In genomic region chr16:70711211-70711978, GRCh38 we compare ENCODE assay signal across 1 cellular context.
A peak's percentile ranks its signal among the peaks of the same experiment; 100 is the strongest.
TF ChIP-seq lines count a peak whose summit lies in the region.

No MANE protein-coding gene starts in this region.

TF ChIP-seq in HepG2, 621 proteins besides CTCF, POLR2A, EP300 and RAD21 (continued from another document and continues in another):
- TF ChIP-seq THAP9 (CRISPR knock-in tag; IDR thresholded peaks at IDR 0.05; ENCODE audit: borderline replicate concordance): peak; percentile 61; the same call in 1 of the 2 replicates
- peak; percentile 79; the same call in 1 of the 2 replicates for TF ChIP-seq PITX1 (CRISPR knock-in tag; IDR thresholded peaks at IDR 0.05)
- peak; percentile 89 for TF ChIP-seq PAXIP1 (CRISPR knock-in tag; conservative IDR thresholded peaks at IDR 0.05)
- TF ChIP-seq HINFP (CRISPR knock-in tag; IDR thresholded peaks at IDR 0.05; ENCODE audit: low read depth): no peak
- peak; percentile 86 for TF ChIP-seq MED1 (CRISPR knock-in tag; IDR thresholded peaks at IDR 0.05)
- peak; percentile 93 for TF ChIP-seq ZFX (CRISPR knock-in tag; IDR thresholded peaks at IDR 0.05; ENCODE audit: low read depth)
- peak; percentile 74 for TF ChIP-seq ZNF317 (CRISPR knock-in tag; IDR thresholded peaks at IDR 0.05)
- no peak for TF ChIP-seq ZNF547 (CRISPR knock-in tag; IDR thresholded peaks at IDR 0.05)
- TF ChIP-seq CEBPZ (IDR thresholded peaks at IDR 0.05; ENCODE audit: low read length): no peak
- peak; percentile 92 for TF ChIP-seq ZNF292 (CRISPR knock-in tag; IDR thresholded peaks at IDR 0.05; ENCODE audit: borderline replicate concordance, low read depth)
- TF ChIP-seq ZMYM4 (CRISPR knock-in tag; IDR thresholded peaks at IDR 0.05): peak; percentile 83
- TF ChIP-seq ZNF781 (CRISPR knock-in tag; IDR thresholded peaks at IDR 0.05; ENCODE audit: borderline replicate concordance, not compliant biosample characterization): peak; percentile 24
- TF ChIP-seq ZFP62 (CRISPR knock-in tag; IDR thresholded peaks at IDR 0.05): no peak
- TF ChIP-seq ZSCAN21 (CRISPR knock-in tag; IDR thresholded peaks at IDR 0.05; ENCODE audit: borderline replicate concordance): peak; percentile 73
- TF ChIP-seq ZNF362 (CRISPR knock-in tag; IDR thresholded peaks at IDR 0.05; ENCODE audit: borderline replicate concordance): 0 out of 2 replicates have a peak, but pooled peaks have one; percentile 37
- peak; percentile 76; the same call in 1 of the 2 replicates for TF ChIP-seq ZSCAN9 (CRISPR knock-in tag; IDR thresholded peaks at IDR 0.05; ENCODE audit: borderline replicate concordance)
- TF ChIP-seq NR0B2 (CRISPR knock-in tag; IDR thresholded peaks at IDR 0.05): peak; percentile 50; the same call in 1 of the 2 replicates
- 0 out of 2 replicates have a peak, but pooled peaks have one; percentile 32 for TF ChIP-seq HNF1A (IDR thresholded peaks at IDR 0.05; ENCODE audit: low read depth)
- TF ChIP-seq HNF1A (CRISPR knock-in tag; IDR thresholded peaks at IDR 0.05; ENCODE audit: borderline replicate concordance): peak; percentile 77
- peak; percentile 29; the same call in 1 of the 2 replicates for TF ChIP-seq KLF12 (CRISPR knock-in tag; IDR thresholded peaks at IDR 0.05; ENCODE audit: borderline replicate concordance)
- peak; percentile 67 for TF ChIP-seq ARHGAP35 (CRISPR knock-in tag; IDR thresholded peaks at IDR 0.05; ENCODE audit: borderline replicate concordance)
- peak; percentile 83; the same call in 1 of the 2 replicates for TF ChIP-seq ZNF782 (CRISPR knock-in tag; IDR thresholded peaks at IDR 0.05; ENCODE audit: borderline replicate concordance)
- TF ChIP-seq MAF1 (CRISPR knock-in tag; IDR thresholded peaks at IDR 0.05; ENCODE audit: borderline replicate concordance): peak; percentile 50; the same call in 1 of the 2 replicates
- 0 out of 2 replicates have a peak, but pooled peaks have one; percentile 56 for TF ChIP-seq CENPT (CRISPR knock-in tag; IDR thresholded peaks at IDR 0.05; ENCODE audit: low read depth)
- no peak for TF ChIP-seq GABPA (IDR thresholded peaks at IDR 0.05; ENCODE audit: low read depth, low read length)
- no peak for TF ChIP-seq GABPA (CRISPR knock-in tag; IDR thresholded peaks at IDR 0.05; ENCODE audit: low read depth)
- TF ChIP-seq XBP1 (CRISPR knock-in tag; IDR thresholded peaks at IDR 0.05): 0 out of 2 replicates have a peak, but pooled peaks have one; percentile 28
- TF ChIP-seq CEBPB (IDR thresholded peaks at IDR 0.05; ENCODE audit: borderline replicate concordance, low read depth, low read length): peak; percentile 93
- no peak for TF ChIP-seq ZNF253 (CRISPR knock-in tag; IDR thresholded peaks at IDR 0.05; ENCODE audit: borderline replicate concordance)
- peak; percentile 73; the same call in 1 of the 2 replicates for TF ChIP-seq ZNF296 (CRISPR knock-in tag; conservative IDR thresholded peaks at IDR 0.05)
- no peak for TF ChIP-seq NCOR1 (IDR thresholded peaks at IDR 0.05; ENCODE audit: borderline replicate concordance, low read length)
- TF ChIP-seq SPEN (CRISPR knock-in tag; IDR thresholded peaks at IDR 0.05; ENCODE audit: low read depth): peak; percentile 69; the same call in 1 of the 2 replicates
- TF ChIP-seq ZBTB34 (CRISPR knock-in tag; IDR thresholded peaks at IDR 0.05): peak; percentile 11; the same call in 1 of the 2 replicates
- peak; percentile 52 for TF ChIP-seq TEAD3 (CRISPR knock-in tag; optimal IDR thresholded peaks at IDR 0.05; ENCODE audit: borderline replicate concordance)
- peak; percentile 75; the same call in 1 of the 2 replicates for TF ChIP-seq ZNF264 (CRISPR knock-in tag; IDR thresholded peaks at IDR 0.05)
- TF ChIP-seq ZNF766 (CRISPR knock-in tag; IDR thresholded peaks at IDR 0.05; ENCODE audit: borderline replicate concordance): peak; percentile 50; the same call in 1 of the 2 replicates
- peak; percentile 81 for TF ChIP-seq EED (CRISPR knock-in tag; IDR thresholded peaks at IDR 0.05)
- TF ChIP-seq ZNF225 (CRISPR knock-in tag; IDR thresholded peaks at IDR 0.05): peak; percentile 83
- peak; percentile 46; the same call in 1 of the 2 replicates for TF ChIP-seq ZNF367 (CRISPR knock-in tag; IDR thresholded peaks at IDR 0.05; ENCODE audit: borderline replicate concordance)
- TF ChIP-seq MIXL1 (CRISPR knock-in tag; IDR thresholded peaks at IDR 0.05): peak; percentile 73; the same call in 1 of the 2 replicates
- TF ChIP-seq TCF7 (IDR thresholded peaks at IDR 0.05; ENCODE audit: low read depth): 0 out of 2 replicates have a peak, but pooled peaks have one; percentile 5
- peak; percentile 96 for TF ChIP-seq MAX (IDR thresholded peaks at IDR 0.05)
- TF ChIP-seq HOXA5 (CRISPR knock-in tag; IDR thresholded peaks at IDR 0.05): peak; percentile 86
- TF ChIP-seq ZNF572 (CRISPR knock-in tag; IDR thresholded peaks at IDR 0.05): no peak
